ENCODE assay signal across 9 cellular contexts in the genomic region with DNA sequence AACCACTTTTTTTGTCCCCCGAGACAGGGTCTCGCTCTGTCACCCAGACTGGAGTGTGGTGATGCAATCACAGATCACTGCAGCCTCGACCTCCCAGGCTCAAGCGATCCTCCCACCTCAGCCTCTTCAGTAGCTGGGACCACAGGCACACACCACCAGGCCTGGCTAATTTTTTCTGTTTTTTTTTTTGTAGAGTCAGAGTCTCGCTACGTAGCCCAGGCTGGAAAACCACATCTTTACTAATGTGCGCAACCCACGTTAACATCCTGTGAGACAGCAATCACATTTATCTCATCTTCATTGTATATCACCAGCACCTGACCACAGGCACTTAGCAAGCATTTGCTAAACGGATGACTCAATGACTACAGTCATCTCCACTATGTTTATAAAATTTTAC.
A peak's percentile ranks its signal among the peaks of the same experiment; 100 is the strongest.
DNase-seq lines count a peak whose midpoint lies in the region; ATAC-seq and TF ChIP-seq lines count a peak whose summit lies in the region.
"Had no signal": no experiment of that assay in that cellular context is flagged by ENCODE, and none has a peak within 500 bp of the region (broad histone marks: within the 10 kb centered on the region; RNA-seq: fewer than 3 reads in every experiment).

No MANE protein-coding gene starts in this region.

- H3K9me3 ChIP-seq in RWPE2 (ENCODE audit: severe bottlenecking) (no peaks in the 10 kb centered on the region), tibial nerve (no peaks in the 10 kb centered on the region), tibial artery (no peaks in the 10 kb centered on the region)

- H3K27me3 Mint-ChIP-seq in activated T-helper 17 cell treated with anti-CD3 and anti-CD28 coated beads, Interleukin-2, amount 50 U/mL, for 72 hours, result no peaks in the 10 kb centered on the region
- no peaks in the 10 kb centered on the region for H3K27me3 Mint-ChIP-seq in natural killer cell (ENCODE audit: low read depth in 2 of 2)
- no peaks in the 10 kb centered on the region for H3K27me3 Mint-ChIP-seq in stimulated activated naive B cell treated with anti-CD40 and anti-IgM and Interleukin-4, amounts not matched to agents 10 μg/mL and 1 μg/mL and 100 μg/mL, for 72 hours

- peak overlapping the region; percentile 16 for H3K27ac ChIP-seq in RWPE2 (ENCODE audit: poor library complexity, severe bottlenecking)
- H3K27ac ChIP-seq in tibial nerve, result no peak overlapping the region
- H3K27ac ChIP-seq in tibial artery, result no peak overlapping the region
- H3K27ac ChIP-seq: C4-2B had no signal

- DNase-seq in AG09309 (ENCODE audit: low read depth) (peak; percentile 66), RWPE2 (ENCODE audit: low spot score) (no peak), natural killer cell (peak; percentile 47), tibial nerve (ENCODE audit: low spot score in 2 of 2) (no peak), lower leg skin (ENCODE audit: low spot score in 2 of 2) (no peak), tibial artery (no peak)
- DNase-seq in stimulated activated naive B cell treated with anti-CD40 and anti-IgM and Interleukin-4, amounts not matched to agents 10 μg/mL and 1 μg/mL and 100 μg/mL, for 72 hours, result no peak

- no peak for TF ChIP-seq CTCF in AG09309 (IDR thresholded peaks at IDR 0.05; ENCODE audit: control insufficient read depth, insufficient read depth, low read depth, low read length, missing control alignments)
- no peak for TF ChIP-seq CTCF in RWPE2 (IDR thresholded peaks at IDR 0.05; ENCODE audit: poor library complexity, severe bottlenecking)
- no peak for TF ChIP-seq CTCF in natural killer cell (IDR thresholded peaks at IDR 0.05)
- TF ChIP-seq CTCF in tibial nerve (IDR thresholded peaks at IDR 0.05), result no peak
- no peak for TF ChIP-seq CTCF in lower leg skin (IDR thresholded peaks at IDR 0.05)
- no peak for TF ChIP-seq CTCF in tibial artery (IDR thresholded peaks at IDR 0.05)

- H3K27ac Mint-ChIP-seq in activated T-helper 17 cell treated with anti-CD3 and anti-CD28 coated beads, Interleukin-2, amount 50 U/mL, for 72 hours, result peak overlapping the region; percentile 78
- peak overlapping the region; percentile 58 to 72 for H3K27ac Mint-ChIP-seq in natural killer cell
- H3K27ac Mint-ChIP-seq in stimulated activated naive B cell treated with anti-CD40 and anti-IgM and Interleukin-4, amounts not matched to agents 10 μg/mL and 1 μg/mL and 100 μg/mL, for 72 hours, result no peak overlapping the region

- intact Hi-C loops in natural killer cell (cut with micrococcal nuclease) (loop anchor here (2.0 kb wide), 1 partner anchor 123 kb away; no protein-coding TSS in a partner anchor), lower leg skin (cut with DNase I; ENCODE audit: low total_unique reads) (no loop called here), tibial artery (cut with DNase I; ENCODE audit: low total_unique reads) (no loop called here)

- H3K27me3 ChIP-seq in RWPE2 (ENCODE audit: insufficient read depth, poor library complexity, severe bottlenecking), result no peaks in the 10 kb centered on the region
- H3K27me3 ChIP-seq in tibial nerve, result no peaks in the 10 kb centered on the region
- H3K27me3 ChIP-seq in tibial artery, result no peaks in the 10 kb centered on the region

- ATAC-seq in RWPE2 (ENCODE audit: low read depth) (peak; percentile 95), natural killer cell (peak; percentile 98 to 99 (median 98))
- ATAC-seq in activated T-helper 17 cell treated with anti-CD3 and anti-CD28 coated beads, Interleukin-2, amount 50 U/mL, for 72 hours (replicated peaks), result peak; percentile 98
- no peak for ATAC-seq in stimulated activated naive B cell treated with anti-CD40 and anti-IgM and Interleukin-4, amounts not matched to agents 10 μg/mL and 1 μg/mL and 100 μg/mL, for 72 hours (replicated peaks)

- no peak for TF ChIP-seq EP300 in tibial nerve (IDR thresholded peaks at IDR 0.05)

- H3K4me1 ChIP-seq in RWPE2 (ENCODE audit: insufficient read depth, poor library complexity, severe bottlenecking) (peaks cover 16% of the 10 kb centered on the region), tibial nerve (peaks cover 0 to under 1% (median 0%) of the 10 kb centered on the region in 4 donors), tibial artery (no peaks in the 10 kb centered on the region)

- H3K36me3 ChIP-seq in RWPE2 (ENCODE audit: low read depth) (no peaks in the 10 kb centered on the region), tibial nerve (peaks cover 0 to 5% (median 0%) of the 10 kb centered on the region in 3 donors), tibial artery (no peaks in the 10 kb centered on the region)

- no peaks in the 10 kb centered on the region for H3K9me3 Mint-ChIP-seq in activated T-helper 17 cell treated with anti-CD3 and anti-CD28 coated beads, Interleukin-2, amount 50 U/mL, for 72 hours
- no peaks in the 10 kb centered on the region for H3K9me3 Mint-ChIP-seq in natural killer cell
- H3K9me3 Mint-ChIP-seq in stimulated activated naive B cell treated with anti-CD40 and anti-IgM and Interleukin-4, amounts not matched to agents 10 μg/mL and 1 μg/mL and 100 μg/mL, for 72 hours, result peaks cover 0 to 3% of the 10 kb centered on the region in 2 donors

- TF ChIP-seq POLR2A in tibial nerve (IDR thresholded peaks at IDR 0.05) (no peak), lower leg skin (IDR thresholded peaks at IDR 0.05) (no peak)

- peaks cover 5% of the 10 kb centered on the region for H3K4me1 Mint-ChIP-seq in activated T-helper 17 cell treated with anti-CD3 and anti-CD28 coated beads, Interleukin-2, amount 50 U/mL, for 72 hours
- H3K4me1 Mint-ChIP-seq in natural killer cell, result peaks cover 9 to 14% of the 10 kb centered on the region in 2 donors
- H3K4me1 Mint-ChIP-seq in stimulated activated naive B cell treated with anti-CD40 and anti-IgM and Interleukin-4, amounts not matched to agents 10 μg/mL and 1 μg/mL and 100 μg/mL, for 72 hours, result no peaks in the 10 kb centered on the region

- H3K4me3 Mint-ChIP-seq in activated T-helper 17 cell treated with anti-CD3 and anti-CD28 coated beads, Interleukin-2, amount 50 U/mL, for 72 hours, result peak overlapping the region; percentile 25
- H3K4me3 Mint-ChIP-seq in natural killer cell, result no peak overlapping the region
- no peak overlapping the region for H3K4me3 Mint-ChIP-seq in stimulated activated naive B cell treated with anti-CD40 and anti-IgM and Interleukin-4, amounts not matched to agents 10 μg/mL and 1 μg/mL and 100 μg/mL, for 72 hours

- H3K4me3 ChIP-seq in AG09309 (ENCODE audit: control insufficient read depth, low read depth, low read length) (no peak overlapping the region), RWPE2 (ENCODE audit: severe bottlenecking) (no peak overlapping the region), tibial nerve (no peak overlapping the region), lower leg skin (ENCODE audit: low read depth, poor library complexity, severe bottlenecking) (no peak overlapping the region), tibial artery (no peak overlapping the region)

- WGBS in tibial nerve, 2 donors, result 88 to 91% methylated on average over 9 of the region's 9 CpGs
- WGBS in lower leg skin, 2 donors, result 79 to 87% methylated on average over 9 of the region's 9 CpGs

- H3K36me3 Mint-ChIP-seq in activated T-helper 17 cell treated with anti-CD3 and anti-CD28 coated beads, Interleukin-2, amount 50 U/mL, for 72 hours (ENCODE audit: low read depth), result no peaks in the 10 kb centered on the region
- H3K36me3 Mint-ChIP-seq in natural killer cell, result no peaks in the 10 kb centered on the region
- no peaks in the 10 kb centered on the region for H3K36me3 Mint-ChIP-seq in stimulated activated naive B cell treated with anti-CD40 and anti-IgM and Interleukin-4, amounts not matched to agents 10 μg/mL and 1 μg/mL and 100 μg/mL, for 72 hours

Comparison
In these comparisons a context has a peak if more than half of its experiments do, and no peak if none do; other contexts are left out.
1. DNase-seq: peak in AG09309 (single experiment) and natural killer cell (single experiment); none in RWPE2 (single experiment), tibial nerve (0 of 2), lower leg skin (0 of 2), tibial artery (0 of 2) and stimulated activated naive B cell treated with anti-CD40 and anti-IgM and Interleukin-4, amounts not matched to agents 10 μg/mL and 1 μg/mL and 100 μg/mL, for 72 hours (single experiment).
2. ATAC-seq: peak in RWPE2 (single experiment), activated T-helper 17 cell treated with anti-CD3 and anti-CD28 coated beads, Interleukin-2, amount 50 U/mL, for 72 hours (single experiment) and natural killer cell (3 of 3); none in stimulated activated naive B cell treated with anti-CD40 and anti-IgM and Interleukin-4, amounts not matched to agents 10 μg/mL and 1 μg/mL and 100 μg/mL, for 72 hours (0 of 2).